14 cellular contexts compared by ENCODE assay signal in the genomic region with DNA sequence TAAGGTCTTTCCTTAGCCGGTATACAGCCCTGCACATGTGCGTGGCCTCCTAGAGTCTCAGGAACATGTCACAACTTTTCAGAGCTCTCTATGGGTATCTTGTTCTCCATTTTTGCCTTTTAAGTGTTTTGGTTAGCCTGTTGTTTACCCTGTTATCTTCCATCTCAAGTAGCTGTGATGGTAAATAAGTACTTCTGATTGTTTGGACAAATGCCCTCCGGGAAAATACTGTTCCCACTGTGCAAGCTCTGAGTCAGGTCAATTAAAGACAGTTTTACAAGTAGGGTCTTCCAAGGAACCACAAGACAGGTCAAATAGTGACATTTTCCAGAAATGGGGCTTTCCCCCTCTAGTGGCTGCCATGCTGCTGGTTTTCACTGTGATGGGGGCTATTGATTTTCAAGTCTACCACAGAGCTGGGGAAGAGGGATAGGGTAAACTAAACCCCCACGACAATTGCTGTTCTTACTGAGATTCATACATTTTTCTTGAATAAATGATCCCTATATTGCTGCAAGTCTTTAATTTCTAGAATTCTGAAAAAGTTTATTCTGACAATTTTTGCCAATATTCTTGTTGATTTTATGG. TPM values are rescaled to one million over a fixed set of nuclear protein-coding genes. Genes with fewer than 3 reads are reported as not detected.
DNase-seq lines count a peak whose midpoint lies in the region; ATAC-seq and TF ChIP-seq lines count a peak whose summit lies in the region.
"Had no signal": no experiment of that assay in that cellular context is flagged by ENCODE, and none has a peak within 500 bp of the region (broad histone marks: within the 10 kb centered on the region; RNA-seq: fewer than 3 reads in every experiment).

No MANE protein-coding gene starts in this region.

- DNase-seq in NCI-H1417 (lab: John Stamatoyannopoulos, UW) (peak in 2 of 3 experiments; percentile 21 to 66), NCI-H1417 treated with DMSO at 0.1 percent for 48 hours (lab: John Stamatoyannopoulos, UW) (no peak), Kasumi-1 (lab: John Stamatoyannopoulos, UW) (peak; percentile 6 to 10), astrocyte of the cerebellum (ENCODE audit: low read depth) (no peak), trophoblast cell (peak; percentile 9 to 66), Ammon's horn (ENCODE audit: low spot score) (no peak), MV-4-11 (lab: John Stamatoyannopoulos, UW) (no peak)
- DNase-seq: activated CD4-positive, alpha-beta T cell treated with anti-CD3 and anti-CD28 coated beads for 1 hour; activated T-cell treated with anti-CD3 and anti-CD28 coated beads, Interleukin-2, amount 50 U/mL, for 72 hours; body of pancreas; NCI-H446 treated with DMSO at 0.1 percent for 48 hours; SHP77 had no signal

- no peak overlapping the region for H3K14ac ChIP-seq in trophoblast cell (ENCODE audit: low read length)

- H3K9ac ChIP-seq in trophoblast cell (ENCODE audit: low read length): no peak overlapping the region

- no peak overlapping the region for H4K12ac ChIP-seq in trophoblast cell (ENCODE audit: low read depth, low read length)

- no peak overlapping the region for H3K18ac ChIP-seq in trophoblast cell (ENCODE audit: low read length)

- no peak overlapping the region for H3K4me2 ChIP-seq in trophoblast cell (ENCODE audit: low read length)

- H3K36me3 ChIP-seq in trophoblast cell (ENCODE audit: control insufficient read depth in 1 of 2, insufficient read depth in 2 of 2, low read length in 2 of 2): no peaks in the 10 kb centered on the region
- H3K36me3 ChIP-seq: right atrium auricular region had no signal

- H4K91ac ChIP-seq in trophoblast cell (ENCODE audit: low read depth, low read length): no peak overlapping the region

- no peak overlapping the region for H2BK120ac ChIP-seq in trophoblast cell (ENCODE audit: insufficient read depth, low read length, poor library complexity)

- H3K4me1 ChIP-seq in trophoblast cell (ENCODE audit: control insufficient read depth in 1 of 2, insufficient read depth in 2 of 2, low read length in 2 of 2): peaks cover 9 to 15% of the 10 kb centered on the region in 2 experiments

- H2AFZ ChIP-seq in trophoblast cell (ENCODE audit: insufficient read depth, low read length, poor library complexity): no peak overlapping the region

- no peak overlapping the region for H3K23ac ChIP-seq in trophoblast cell (ENCODE audit: low read length)

- peaks cover 4% of the 10 kb centered on the region for H3K79me1 ChIP-seq in trophoblast cell (ENCODE audit: low read length)

- H3K27ac ChIP-seq in trophoblast cell (ENCODE audit: low read depth, low read length): peak overlapping the region; percentile 42
- H3K27ac ChIP-seq: body of pancreas, right atrium auricular region had no signal

- H3K4me3 ChIP-seq in astrocyte of the cerebellum (ENCODE audit: low read depth, low read length) (no peak overlapping the region), trophoblast cell (ENCODE audit: low read depth, low read length) (no peak overlapping the region)
- H3K4me3 ChIP-seq: body of pancreas, right atrium auricular region had no signal

- no peaks in the 10 kb centered on the region for H3K27me3 ChIP-seq in trophoblast cell (ENCODE audit: insufficient read depth, low read length)
- H3K27me3 ChIP-seq: body of pancreas, right atrium auricular region had no signal

- H2BK5ac ChIP-seq in trophoblast cell (ENCODE audit: low read depth, low read length, poor library complexity): no peak overlapping the region

- no peak overlapping the region for H4K8ac ChIP-seq in trophoblast cell (ENCODE audit: low read depth, low read length)

- WGBS in trophoblast cell (ENCODE audit: extremely low coverage, insufficient coverage, insufficient read length): no CpG with 5 or more reads among the region's 4 CpGs

- H3K79me2 ChIP-seq in trophoblast cell (ENCODE audit: control insufficient read depth, insufficient read depth, low read length, poor library complexity): peaks cover 3% of the 10 kb centered on the region

- no peak overlapping the region for H2AK5ac ChIP-seq in trophoblast cell (ENCODE audit: low read length)

- in situ Hi-C loops in astrocyte of the cerebellum (cut with HindIII; ENCODE audit: low sequenced_read_pairs): no loop called here

- no peaks in the 10 kb centered on the region for H3K9me3 ChIP-seq in trophoblast cell (ENCODE audit: insufficient read depth, low read depth, low read length)
- H3K9me3 ChIP-seq: body of pancreas, right atrium auricular region had no signal

- ATAC-seq in GM21515 (IDR thresholded peaks at IDR 0.05; ENCODE audit: unreplicated experiment): no peak
- ATAC-seq: activated T-cell treated with anti-CD3 and anti-CD28 coated beads, Interleukin-2, amount 50 U/mL, for 72 hours; body of pancreas had no signal

- H2BK12ac ChIP-seq in trophoblast cell (ENCODE audit: low read length): no peak overlapping the region

- TF ChIP-seq CTCF in astrocyte of the cerebellum (IDR thresholded peaks at IDR 0.05; ENCODE audit: low read depth, low read length, missing control alignments): peak; percentile 30

- no peak overlapping the region for H3K4ac ChIP-seq in trophoblast cell (ENCODE audit: low read depth, low read length)

RNA-seq across cellular contexts. Expression of a gene that starts 4.3 kb away (rescaled TPM):
- polyA plus RNA-seq in trophoblast cell (2013): 3.1 and 3.5 TPM in 2 replicates

Comparison
In these comparisons a context has a peak if more than half of its experiments do, and no peak if none do; other contexts are left out.
1. DNase-seq: peak in NCI-H1417 (2 of 3), Kasumi-1 (2 of 2) and trophoblast cell (2 of 2); none in NCI-H1417 treated with DMSO at 0.1 percent for 48 hours (single experiment), astrocyte of the cerebellum (single experiment), Ammon's horn (single experiment) and MV-4-11 (single experiment).